In genomic region chr16:77499373-77500285, GRCh38 we compare ENCODE assay signal across 13 cellular contexts.
DNase-seq lines count a peak whose midpoint lies in the region; ATAC-seq and TF ChIP-seq lines count a peak whose summit lies in the region.
"Had no signal": no experiment of that assay in that cellular context is flagged by ENCODE, and none has a peak within 500 bp of the region (broad histone marks: within the 10 kb centered on the region; RNA-seq: fewer than 3 reads in every experiment).

No MANE protein-coding gene starts in this region.

- no peak overlapping the region for H3K4me2 ChIP-seq in neuronal stem cell (ENCODE audit: insufficient read depth, low read length, poor library complexity, severe bottlenecking)

- peak overlapping the region; percentile 59 for H2AK5ac ChIP-seq in neuronal stem cell (ENCODE audit: low read depth, low read length)

- H3K4me3 ChIP-seq in fibroblast of pulmonary artery (replicated peaks; ENCODE audit: low read depth, low read length) (no peak overlapping the region), neuronal stem cell (ENCODE audit: low read length in 2 of 2) (no peak overlapping the region)
- H3K4me3 ChIP-seq: thoracic aorta had no signal

- H3K36me3 ChIP-seq in neuronal stem cell (replicated peaks in 1 of 2; ENCODE audit: control insufficient read depth in 2 of 2, insufficient read depth in 2 of 2, low read length in 2 of 2): no peaks in the 10 kb centered on the region
- H3K36me3 ChIP-seq: thoracic aorta had no signal

- H3K4me3 Mint-ChIP-seq in activated naive CD8-positive, alpha-beta T cell treated with anti-CD3 and anti-CD28 coated beads, Interleukin-2, amount 50 U/mL, for 24 hours: no peak overlapping the region
- H3K4me3 Mint-ChIP-seq: B cell, H9, neural crest cell had no signal

- H3K9ac ChIP-seq in neuronal stem cell (ENCODE audit: low read depth, low read length, poor library complexity): no peak overlapping the region

- peak; percentile 27 for DNase-seq in AG09319 (ENCODE audit: extremely low read depth, low read depth)
- DNase-seq in RPMI7951 (ENCODE audit: low read depth): peak; percentile 33
- DNase-seq in fibroblast of pulmonary artery (ENCODE audit: low read depth): peak; percentile 71
- no peak for DNase-seq in neuronal stem cell (ENCODE audit: low spot score)
- no peak for DNase-seq in GM20000 (ENCODE audit: low spot score)
- DNase-seq in stimulated activated CD4-positive, alpha-beta T cell treated with anti-CD3 and anti-CD28 coated beads, Interleukin-12 subunit alpha, Interleukin-12 subunit beta, amount 100 ng/mL, for 4 hours: no peak
- DNase-seq in activated naive CD8-positive, alpha-beta T cell treated with anti-CD3 and anti-CD28 coated beads, Interleukin-2, amount 50 U/mL, for 24 hours: no peak
- no peak for DNase-seq in NCI-H2029 (lab: John Stamatoyannopoulos, UW)
- DNase-seq: stimulated activated CD4-positive, alpha-beta T cell treated with anti-CD3 and anti-CD28 coated beads, Interleukin-4, amount 100 ng/mL, for 4 hours had no signal

- no peak overlapping the region for H2BK5ac ChIP-seq in neuronal stem cell (ENCODE audit: low read length)

- no peaks in the 10 kb centered on the region for H3K9me3 ChIP-seq in neuronal stem cell (replicated peaks in 1 of 2; ENCODE audit: control insufficient read depth in 2 of 2, insufficient read depth in 1 of 2, low read depth in 1 of 2, low read length in 2 of 2)
- H3K9me3 ChIP-seq: thoracic aorta had no signal

- H3K4ac ChIP-seq in neuronal stem cell (ENCODE audit: low read length): no peak overlapping the region

- H2BK12ac ChIP-seq in neuronal stem cell (ENCODE audit: low read length): peak overlapping the region; percentile 82

- no peaks in the 10 kb centered on the region for H3K9me3 Mint-ChIP-seq in activated naive CD8-positive, alpha-beta T cell treated with anti-CD3 and anti-CD28 coated beads, Interleukin-2, amount 50 U/mL, for 24 hours
- H3K9me3 Mint-ChIP-seq: H9, neural crest cell had no signal

- ATAC-seq in activated naive CD8-positive, alpha-beta T cell treated with anti-CD3 and anti-CD28 coated beads, Interleukin-2, amount 50 U/mL, for 24 hours: no peak

- no peak overlapping the region for H3K27ac ChIP-seq in neuronal stem cell (replicated peaks; ENCODE audit: low read length)
- H3K27ac ChIP-seq: thoracic aorta had no signal

- H3K27me3 ChIP-seq in neuronal stem cell (ENCODE audit: control insufficient read depth in 3 of 3, insufficient read depth in 3 of 3, low read depth in 1 of 3, low read length in 3 of 3): no peaks in the 10 kb centered on the region

- no peaks in the 10 kb centered on the region for H3K36me3 Mint-ChIP-seq in activated naive CD8-positive, alpha-beta T cell treated with anti-CD3 and anti-CD28 coated beads, Interleukin-2, amount 50 U/mL, for 24 hours (ENCODE audit: low read depth)

- H3K23ac ChIP-seq in neuronal stem cell (ENCODE audit: low read depth, low read length, poor library complexity): no peak overlapping the region

- no peaks in the 10 kb centered on the region for H3K4me1 Mint-ChIP-seq in activated naive CD8-positive, alpha-beta T cell treated with anti-CD3 and anti-CD28 coated beads, Interleukin-2, amount 50 U/mL, for 24 hours
- H3K4me1 Mint-ChIP-seq: B cell had no signal

- no peak overlapping the region for H3K14ac ChIP-seq in neuronal stem cell (ENCODE audit: low read length)

- no peak overlapping the region for H4K91ac ChIP-seq in neuronal stem cell (ENCODE audit: low read depth, low read length, poor library complexity)

- no peak overlapping the region for H2BK120ac ChIP-seq in neuronal stem cell (ENCODE audit: low read depth, low read length)

- H3K79me1 ChIP-seq in neuronal stem cell (ENCODE audit: low read depth, low read length): no peaks in the 10 kb centered on the region

- H2BK15ac ChIP-seq in neuronal stem cell (ENCODE audit: low read length): no peak overlapping the region

- no peak overlapping the region for H2AFZ ChIP-seq in neuronal stem cell (ENCODE audit: low read length)

- TF ChIP-seq CTCF in AG09319 (IDR thresholded peaks at IDR 0.05; ENCODE audit: low read depth, low read length) (no peak), fibroblast of pulmonary artery (IDR thresholded peaks at IDR 0.05; ENCODE audit: low read length, missing control alignments) (no peak), GM20000 (IDR thresholded peaks at IDR 0.05; ENCODE audit: extremely low read depth, missing control alignments) (no peak)

- peaks cover 3 to 10% of the 10 kb centered on the region in 2 donors for H3K4me1 ChIP-seq in neuronal stem cell (ENCODE audit: control insufficient read depth in 2 of 2, insufficient read depth in 1 of 2, low read depth in 1 of 2, low read length in 2 of 2)

- peaks cover 6% of the 10 kb centered on the region for H3K27me3 Mint-ChIP-seq in activated naive CD8-positive, alpha-beta T cell treated with anti-CD3 and anti-CD28 coated beads, Interleukin-2, amount 50 U/mL, for 24 hours

- WGBS in neuronal stem cell (ENCODE audit: extremely low coverage in 2 of 2, insufficient read length in 2 of 2, insufficient replicate concordance in 1 of 2), 2 donors: no CpG with 5 or more reads among the region's 12 CpGs

- no peak overlapping the region for H3K27ac Mint-ChIP-seq in activated naive CD8-positive, alpha-beta T cell treated with anti-CD3 and anti-CD28 coated beads, Interleukin-2, amount 50 U/mL, for 24 hours
- H3K27ac Mint-ChIP-seq: B cell had no signal

- H3K18ac ChIP-seq in neuronal stem cell (ENCODE audit: low read length): peak overlapping the region; percentile 73

- no peak overlapping the region for H4K8ac ChIP-seq in neuronal stem cell (ENCODE audit: low read depth, low read length)

Comparison
In these comparisons a context has a peak if more than half of its experiments do, and no peak if none do; other contexts are left out.
1. DNase-seq: peak in AG09319 (single experiment), RPMI7951 (single experiment) and fibroblast of pulmonary artery (single experiment); none in neuronal stem cell (single experiment), GM20000 (single experiment), stimulated activated CD4-positive, alpha-beta T cell treated with anti-CD3 and anti-CD28 coated beads, Interleukin-12 subunit alpha, Interleukin-12 subunit beta, amount 100 ng/mL, for 4 hours (single experiment), activated naive CD8-positive, alpha-beta T cell treated with anti-CD3 and anti-CD28 coated beads, Interleukin-2, amount 50 U/mL, for 24 hours (single experiment) and NCI-H2029 (single experiment).